Comparison of ENCODE assay signal across 8 cellular contexts in genomic region chr5:65624025-65624569, GRCh38. TPM values are rescaled to one million over a fixed set of nuclear protein-coding genes. Genes with fewer than 3 reads are reported as not detected.
DNase-seq lines count a peak whose midpoint lies in the region; ATAC-seq lines count a peak whose summit lies in the region.

TSS of gene TRIM23 (minus strand) at chr5:65624333. CDS start at chr5:65624274, 59 bp downstream.

- peak within 1 kb of the TSS; percentile 81 for H3K27ac ChIP-seq in mesodermal cell (ENCODE audit: low read depth, low read length, severe bottlenecking)

- no peaks in the 10 kb centered on the region for H3K36me3 ChIP-seq in endocrine pancreas (ENCODE audit: control insufficient read depth, insufficient read depth, low read length)
- H3K36me3 ChIP-seq in mesodermal cell (ENCODE audit: control insufficient read depth, insufficient read depth, low read length): peaks cover 10% of the 10 kb centered on the region

- H3K9ac ChIP-seq in endocrine pancreas (ENCODE audit: control insufficient read depth, insufficient read depth, low read length): peak within 1 kb of the TSS; percentile 89

- H3K9me3 ChIP-seq in endocrine pancreas (ENCODE audit: control insufficient read depth, low read length) (no peaks in the 10 kb centered on the region), mesodermal cell (ENCODE audit: control insufficient read depth, low read length) (no peaks in the 10 kb centered on the region)

- 0% methylated on average over 11 to 26 of the region's 32 CpGs for WGBS in mesodermal cell (ENCODE audit: insufficient coverage in 2 of 2), 2 experiments

- DNase-seq in COR-L47 (lab: John Stamatoyannopoulos, UW): peak; percentile 91
- DNase-seq in HT1080 (ENCODE audit: low read depth): peak; percentile 91
- peak; percentile 93 to 95 for DNase-seq in NOMO-1 (lab: John Stamatoyannopoulos, UW; ENCODE audit: unreplicated experiment in 2 of 2)
- DNase-seq in activated CD8-positive, alpha-beta memory T cell treated with anti-CD3 and anti-CD28 coated beads for 4 hours (ENCODE audit: low read depth in 2 of 2): peak; percentile 77 to 85
- DNase-seq in stimulated activated CD8-positive, alpha-beta memory T cell treated with anti-CD3 and anti-CD28 coated beads, Interleukin-15, amount 100 ng/mL, for 24 hours (ENCODE audit: low read depth): peak; percentile 71

- peak; percentile 94 for ATAC-seq in GM21367 (IDR thresholded peaks at IDR 0.05; ENCODE audit: unreplicated experiment)

- H3K4me1 ChIP-seq in endocrine pancreas (ENCODE audit: control insufficient read depth, insufficient read depth, low read length) (peaks cover 20% of the 10 kb centered on the region), mesodermal cell (ENCODE audit: control insufficient read depth, insufficient read depth, low read length, poor library complexity, severe bottlenecking) (no peaks in the 10 kb centered on the region)

- H3K27me3 ChIP-seq in endocrine pancreas (ENCODE audit: control insufficient read depth, insufficient read depth, low read length): no peaks in the 10 kb centered on the region

- H3K4me3 ChIP-seq in endocrine pancreas (ENCODE audit: control insufficient read depth, insufficient read depth, low read length) (peak within 1 kb of the TSS; percentile 95), mesodermal cell (ENCODE audit: extremely low read depth, insufficient read depth, low read length, poor library complexity, severe bottlenecking) (peak within 1 kb of the TSS; percentile 80)

RNA-seq across cellular contexts. Expression of gene TRIM23, which starts in this region (rescaled TPM):
- 13.8 and 14.0 TPM in 2 replicates for total RNA-seq in HT1080 (2014; rRNA removed; shearing (Covaris generic))
- polyA plus RNA-seq in HT1080 (2015; cell fraction: cytosol; rRNA removed): 5.4 and 8.4 TPM in 2 replicates
- 13.9 and 15.8 TPM in 2 replicates for polyA plus RNA-seq in HT1080 (2015; cell fraction: nucleus; rRNA removed)
- 17.0 TPM for polyA plus RNA-seq in mesodermal cell (2013, experiment 1 of 2)
- 13.4 TPM for polyA plus RNA-seq in mesodermal cell (2013, experiment 2 of 2)

Comparison
In these comparisons a context has a peak if more than half of its experiments do, and no peak if none do; other contexts are left out.
1. Peak in every context shown above with its lines: DNase-seq, ATAC-seq, H3K4me3 ChIP-seq and H3K27ac ChIP-seq.